11 cellular contexts compared by ENCODE assay signal in genomic region chr11:119382101-119382500, GRCh38. TPM values are rescaled to one million over a fixed set of nuclear protein-coding genes. Genes with fewer than 3 reads are reported as not detected.
DNase-seq lines count a peak whose midpoint lies in the region; ATAC-seq and TF ChIP-seq lines count a peak whose summit lies in the region.
"Had no signal": no experiment of that assay in that cellular context is flagged by ENCODE, and none has a peak within 500 bp of the region (broad histone marks: within the 10 kb centered on the region; RNA-seq: fewer than 3 reads in every experiment).

No MANE protein-coding gene starts in this region.

- H3K36me3 Mint-ChIP-seq in activated T-cell treated with anti-CD3 and anti-CD28 coated beads, Interleukin-2, amount 50 U/mL, for 24 hours (ENCODE audit: low read depth): no peaks in the 10 kb centered on the region

- H3K27ac ChIP-seq in RWPE2 (ENCODE audit: poor library complexity, severe bottlenecking): no peak overlapping the region
- no peak overlapping the region for H3K27ac ChIP-seq in hepatocyte
- H3K27ac ChIP-seq in stomach: peak overlapping the region in 2 of 5 donors; percentile 66 to 85
- H3K27ac ChIP-seq: 22Rv1 had no signal

- no peaks in the 10 kb centered on the region for H3K27me3 Mint-ChIP-seq in activated T-cell treated with anti-CD3 and anti-CD28 coated beads, Interleukin-2, amount 50 U/mL, for 24 hours

- ATAC-seq in RWPE2 (ENCODE audit: low read depth): no peak

- H2AFZ ChIP-seq in hepatocyte: no peak overlapping the region

- no peak for TF ChIP-seq EP300 in stomach (IDR thresholded peaks at IDR 0.05)

- 18% methylated on average over 9 of the region's 9 CpGs for WGBS in hepatocyte (ENCODE audit: low lambda C conversion rate, missing lambda C conversion rate)
- 6 to 10% (median 8%) methylated on average over 9 of the region's 9 CpGs for WGBS in stomach, 5 donors

- H3K4me1 Mint-ChIP-seq in activated T-cell treated with anti-CD3 and anti-CD28 coated beads, Interleukin-2, amount 50 U/mL, for 24 hours (ENCODE audit: low read depth): peaks cover 10% of the 10 kb centered on the region

- H3K9me3 ChIP-seq in RWPE2 (ENCODE audit: severe bottlenecking): no peaks in the 10 kb centered on the region
- no peaks in the 10 kb centered on the region for H3K9me3 ChIP-seq in hepatocyte (ENCODE audit: low read depth)
- H3K9me3 ChIP-seq in stomach: no peaks in the 10 kb centered on the region

- H4K20me1 ChIP-seq in hepatocyte (ENCODE audit: insufficient read depth, poor library complexity, severe bottlenecking): no peaks in the 10 kb centered on the region

- TF ChIP-seq CTCF in RWPE2 (IDR thresholded peaks at IDR 0.05; ENCODE audit: poor library complexity, severe bottlenecking) (no peak), hepatocyte (IDR thresholded peaks at IDR 0.05; ENCODE audit: poor library complexity) (no peak), stomach (IDR thresholded peaks at IDR 0.05) (no peak)

- peaks cover 9% of the 10 kb centered on the region for H3K4me1 ChIP-seq in RWPE2 (ENCODE audit: insufficient read depth, poor library complexity, severe bottlenecking)
- H3K4me1 ChIP-seq in hepatocyte (ENCODE audit: insufficient read depth): peaks cover 13% of the 10 kb centered on the region
- H3K4me1 ChIP-seq in stomach: peaks cover 13 to 48% (median 31%) of the 10 kb centered on the region in 4 donors

- H3K4me2 ChIP-seq in hepatocyte: peak overlapping the region; percentile 80

- peak; percentile 29 for DNase-seq in DMS 273 (lab: John Stamatoyannopoulos, UW; ENCODE audit: unreplicated experiment)
- DNase-seq in DMS 273 treated with DMSO at 0.1 percent for 48 hours (lab: John Stamatoyannopoulos, UW): no peak
- no peak for DNase-seq in RWPE2 (ENCODE audit: low spot score)
- no peak for DNase-seq in hepatocyte (ENCODE audit: low spot score)
- DNase-seq in stomach: no peak
- no peak for DNase-seq in COR-L47 (lab: John Stamatoyannopoulos, UW)
- no peak for DNase-seq in NCI-H1048 (lab: John Stamatoyannopoulos, UW)
- DNase-seq in activated T-cell treated with anti-CD3 and anti-CD28 coated beads, Interleukin-2, amount 50 U/mL, for 24 hours: no peak

- no peaks in the 10 kb centered on the region for H3K9me3 Mint-ChIP-seq in activated T-cell treated with anti-CD3 and anti-CD28 coated beads, Interleukin-2, amount 50 U/mL, for 24 hours

- H3K27me3 ChIP-seq in RWPE2 (ENCODE audit: insufficient read depth, poor library complexity, severe bottlenecking) (no peaks in the 10 kb centered on the region), hepatocyte (peaks cover 10% of the 10 kb centered on the region), stomach (no peaks in the 10 kb centered on the region)

- no peak for TF ChIP-seq POLR2A in stomach (IDR thresholded peaks at IDR 0.05)

- no peak overlapping the region for H3K27ac Mint-ChIP-seq in activated T-cell treated with anti-CD3 and anti-CD28 coated beads, Interleukin-2, amount 50 U/mL, for 24 hours

- no peaks in the 10 kb centered on the region for H3K79me2 ChIP-seq in hepatocyte

- no peaks in the 10 kb centered on the region for H3K36me3 ChIP-seq in RWPE2 (ENCODE audit: low read depth)
- no peaks in the 10 kb centered on the region for H3K36me3 ChIP-seq in hepatocyte (replicated peaks; ENCODE audit: insufficient read depth, low read depth)
- no peaks in the 10 kb centered on the region for H3K36me3 ChIP-seq in stomach

- intact Hi-C loops in stomach (cut with DNase I; ENCODE audit: low total_unique reads): loop anchor here (10.0 kb wide), 1 partner anchor 93 kb away; no protein-coding TSS in a partner anchor

- H3K4me3 ChIP-seq in RWPE2 (ENCODE audit: severe bottlenecking) (peak overlapping the region; percentile 31), hepatocyte (peak overlapping the region; percentile 0), stomach (peak overlapping the region; percentile 47 to 57 (median 51))
- H3K4me3 ChIP-seq: lung had no signal

- H3K4me3 Mint-ChIP-seq in activated T-cell treated with anti-CD3 and anti-CD28 coated beads, Interleukin-2, amount 50 U/mL, for 24 hours: no peak overlapping the region

- H3K9me2 ChIP-seq in hepatocyte (replicated peaks; ENCODE audit: insufficient read depth): no peaks in the 10 kb centered on the region

RNA-seq across cellular contexts. Expression of gene USP2, which starts 0.6 kb away (rescaled TPM):
- total RNA-seq in hepatocyte (7.3 and 8.1 TPM in 2 replicates), stomach (10 to 100 TPM in 1 of 5 donors, 1 to 10 TPM in 4; 1.4 to 17.4 (median 3.1) TPM)
- polyA plus RNA-seq in hepatocyte (23.5 and 35.7 TPM in 2 replicates), stomach (1 to 10 TPM; 1.4 to 7.8 (median 2.6) TPM)

RNA-seq across cellular contexts. Expression of gene MFRP, which starts 35.6 kb away (rescaled TPM):
- total RNA-seq in hepatocyte (0.08 TPM in 1 of 2 replicates, not detected in the other), stomach (not detected)
- polyA plus RNA-seq in hepatocyte (not detected in 2 replicates), stomach (not detected)
- total RNA-seq: lung; T-helper 2 cell treated with Interferon-gamma antibody and Interleukin-4, amounts not matched to agents 100 ng/mL and 5 ng/mL, for 36 hours had no signal
- polyA plus RNA-seq: lung had no signal

RNA-seq across cellular contexts. Expression of gene THY1, which starts 40.9 kb away (rescaled TPM):
- total RNA-seq in hepatocyte: 43.3 and 52.1 TPM in 2 replicates
- polyA plus RNA-seq in hepatocyte: 117 and 156 TPM in 2 replicates
- 10 to 100 TPM in 2 of 5 donors, 1 to 10 TPM in 3; 1.2 to 12.5 (median 8.1) TPM for total RNA-seq in stomach
- polyA plus RNA-seq in stomach: 10 to 100 TPM in 1 of 3 donors, 1 to 10 TPM in 2; 4.9 to 13.7 (median 7.6) TPM

RNA-seq across cellular contexts. Expression of gene C1QTNF5, which starts 41.4 kb away (rescaled TPM):
- total RNA-seq in hepatocyte (12.5 and 13.7 TPM in 2 replicates), stomach (100 to 1,000 TPM in 1 of 5 donors, 10 to 100 TPM in 4; 11.4 to 169 (median 17.4) TPM)
- polyA plus RNA-seq in hepatocyte (18.0 and 23.6 TPM in 2 replicates), stomach (10 to 100 TPM; 12.7 to 30.3 (median 20.6) TPM)
- total RNA-seq: T-helper 2 cell treated with Interferon-gamma antibody and Interleukin-4, amounts not matched to agents 100 ng/mL and 5 ng/mL, for 36 hours had no signal

RNA-seq across cellular contexts. Expression of gene RNF26, which starts 47.8 kb away (rescaled TPM):
- total RNA-seq in hepatocyte: 15.5 and 15.8 TPM in 2 replicates
- 35.5 and 46.9 TPM in 2 replicates for polyA plus RNA-seq in hepatocyte
- total RNA-seq in stomach: 10 to 100 TPM in 2 of 5 donors, 1 to 10 TPM in 2, not detected in 1; 1.3 to 45.8 (median 11.7) TPM
- polyA plus RNA-seq in stomach: 10 to 100 TPM in 2 of 3 donors, 1 to 10 TPM in 1; 7.0 to 14.8 (median 10.3) TPM

Comparison
In these comparisons a context has a peak if more than half of its experiments do, and no peak if none do; other contexts are left out.
1. H3K4me3 ChIP-seq: peak in every context shown above with its lines; median percentile 51 in stomach; 31 in RWPE2; 0 in hepatocyte.